ENCODE assay signal across 8 cellular contexts in the genomic region with DNA sequence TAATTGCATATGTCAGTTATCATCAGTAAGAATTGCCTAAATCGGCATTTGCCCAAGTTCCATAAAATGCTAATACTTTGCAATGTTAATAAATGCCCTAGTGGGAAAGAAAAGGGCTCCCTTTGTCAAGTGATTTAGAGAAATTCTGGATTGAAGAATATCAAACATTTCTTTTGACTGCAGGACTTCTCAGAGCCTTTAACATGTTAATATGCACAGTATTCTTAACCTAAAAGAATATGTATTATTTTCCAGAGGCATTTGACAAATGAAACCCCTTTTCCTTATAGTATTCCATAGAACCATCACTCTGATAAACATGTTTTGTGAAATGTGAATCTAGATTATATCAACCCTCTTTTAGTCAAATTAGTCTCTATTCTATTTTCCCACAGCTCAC.
"Had no signal": no experiment of that assay in that cellular context is flagged by ENCODE, and none has a peak within 500 bp of the region (broad histone marks: within the 10 kb centered on the region; RNA-seq: fewer than 3 reads in every experiment).

No MANE protein-coding gene starts in this region.

- ATAC-seq: GM12878 had no signal

- H3K4me3 ChIP-seq: GM12878 had no signal

- FAIRE-seq: G401.6, GM12878, GM12891, GM12892, GM18507, GM19239 had no signal

- DNase-seq: GDM1, GF-D8 had no signal
